33 cellular contexts compared by ENCODE assay signal in genomic region chr10:83104616-83105015, GRCh38.
"Had no signal": no experiment of that assay in that cellular context is flagged by ENCODE, and none has a peak within 500 bp of the region (broad histone marks: within the 10 kb centered on the region; RNA-seq: fewer than 3 reads in every experiment).

No MANE protein-coding gene starts in this region.

- FAIRE-seq: astrocyte, bronchial epithelial cell had no signal

- H3K9me3 ChIP-seq: adrenal gland, ascending aorta, body of pancreas had no signal

- H3K36me3 ChIP-seq: adrenal gland, ascending aorta, brain microvascular endothelial cell, breast epithelium, cardiac muscle cell had no signal

- H3K27ac ChIP-seq: adrenal gland, ascending aorta, body of pancreas, brain microvascular endothelial cell, breast epithelium, cardiac muscle cell had no signal

- DNase-seq: activated effector memory CD4-positive, alpha-beta T cell treated with anti-CD3 and anti-CD28 coated beads, Interleukin-2, amount 50 U/mL, for 16 hours; activated effector memory CD4-positive, alpha-beta T cell treated with Interleukin-2 at 50 U/mL for 16 hours; activated gamma-delta T cell; activated gamma-delta T cell treated with Interleukin-2 at 50 U/mL for 16 hours; activated naive CD4-positive, alpha-beta T cell; activated naive CD4-positive, alpha-beta T cell treated with anti-CD3 and anti-CD28 coated beads for 36 hours; activated naive CD4-positive, alpha-beta T cell treated with anti-CD3 and anti-CD28 coated beads, Interleukin-2, amount 10 ng/mL, durations not matched to agents 7 days and 5 days; activated naive CD4-positive, alpha-beta T cell treated with anti-CD3 and anti-CD28 coated beads, Interleukin-2, amount 50 U/mL, for 16 hours; activated naive CD4-positive, alpha-beta T cell treated with Interleukin-2 at 50 U/mL for 16 hours; activated naive CD8-positive, alpha-beta T cell treated with anti-CD3 and anti-CD28 coated beads for 36 hours; activated naive CD8-positive, alpha-beta T cell treated with anti-CD3 and anti-CD28 coated beads, Interleukin-2, amount 10 ng/mL, durations not matched to agents 7 days and 5 days; activated naive CD8-positive, alpha-beta T cell treated with anti-CD3 and anti-CD28 coated beads, Interleukin-2, amount 50 U/mL, for 24 hours; activated T-cell treated with anti-CD3 and anti-CD28 coated beads, Interleukin-2, amount 50 U/mL, for 24 hours; activated T-cell treated with anti-CD3 and anti-CD28 coated beads, Interleukin-2, amount 50 U/mL, for 4 hours; activated T-cell treated with anti-CD3 and anti-CD28 coated beads, Interleukin-2, amount 50 U/mL, for 48 hours; activated T-cell treated with anti-CD3 and anti-CD28 coated beads, Interleukin-2, amount 50 U/mL, for 72 hours; adrenal gland; amniotic stem cell; amygdala; anterior cingulate cortex; aorta; body of pancreas; brain microvascular endothelial cell; caudate nucleus; central memory CD4-positive, alpha-beta T cell; cerebellar nuclear complex had no signal

- H3K27me3 ChIP-seq: adrenal gland, ascending aorta, body of pancreas, brain microvascular endothelial cell, breast epithelium, cardiac muscle cell had no signal

- ATAC-seq: activated naive CD4-positive, alpha-beta T cell treated with anti-CD3 and anti-CD28 coated beads, Interleukin-2, amount 50 U/mL, for 72 hours; activated naive CD8-positive, alpha-beta T cell treated with anti-CD3 and anti-CD28 coated beads, Interleukin-2, amount 50 U/mL, for 24 hours; activated T-cell treated with anti-CD3 and anti-CD28 coated beads, Interleukin-2, amount 50 U/mL, for 4 hours; activated T-cell treated with anti-CD3 and anti-CD28 coated beads, Interleukin-2, amount 50 U/mL, for 72 hours; activated T-helper 17 cell treated with anti-CD3 and anti-CD28 coated beads, Interleukin-2, amount 50 U/mL, for 72 hours; body of pancreas had no signal

- H3K4me1 ChIP-seq: adrenal gland, ascending aorta, body of pancreas, breast epithelium had no signal

- H3K4me3 ChIP-seq: adrenal gland, ascending aorta, body of pancreas, breast epithelium, cardiac muscle cell had no signal
